ENCODE assay signal across 10 cellular contexts in the genomic region with DNA sequence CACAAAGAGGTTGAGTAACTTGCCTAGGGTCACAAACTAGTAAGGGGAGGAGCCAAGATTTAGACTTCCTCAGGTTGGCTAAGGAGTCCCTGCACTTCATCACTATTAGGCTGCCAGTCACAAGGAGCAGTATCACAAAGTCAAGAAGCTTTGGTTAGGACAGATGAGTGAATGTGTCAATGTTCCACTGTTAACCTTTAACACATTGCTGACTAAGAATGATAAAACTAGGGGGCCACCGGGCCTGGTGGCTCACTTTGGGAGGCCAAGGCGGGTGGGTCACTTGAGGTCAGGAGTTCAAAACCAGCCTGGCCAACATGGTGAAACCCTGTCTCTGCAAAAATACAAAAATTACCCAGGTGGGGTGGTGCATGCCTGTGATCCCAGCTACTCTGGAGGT. TPM values are rescaled to one million over a fixed set of nuclear protein-coding genes. Genes with fewer than 3 reads are reported as not detected.
DNase-seq lines count a peak whose midpoint lies in the region; ATAC-seq and TF ChIP-seq lines count a peak whose summit lies in the region.
"Had no signal": no experiment of that assay in that cellular context is flagged by ENCODE, and none has a peak within 500 bp of the region (broad histone marks: within the 10 kb centered on the region; RNA-seq: fewer than 3 reads in every experiment).

No MANE protein-coding gene starts in this region.

- peak; percentile 54 for DNase-seq in activated CD4-positive, alpha-beta T cell treated with anti-CD3 and anti-CD28 coated beads for 48 hours
- no peak for DNase-seq in activated CD4-positive, alpha-beta T cell treated with anti-CD3 and anti-CD28 coated beads for 1 hour
- DNase-seq in renal cortical epithelial cell (ENCODE audit: low read depth) (peak; percentile 16), osteoblast (ENCODE audit: insufficient read length, low spot score, missing footprints) (no peak), DMS79 treated with DMSO at 0.1 percent for 48 hours (lab: John Stamatoyannopoulos, UW) (no peak), AG20443 (ENCODE audit: low spot score) (no peak)
- DNase-seq: transverse colon had no signal

- TF ChIP-seq CTCF in osteoblast (IDR thresholded peaks at IDR 0.05; ENCODE audit: extremely low read depth, low read depth, low read length), result no peak

- no peaks in the 10 kb centered on the region for H3K36me3 ChIP-seq in osteoblast (ENCODE audit: insufficient read depth, low read length)
- H3K36me3 ChIP-seq: transverse colon had no signal

- ATAC-seq in GM21737 (IDR thresholded peaks at IDR 0.05; ENCODE audit: unreplicated experiment) (peak; percentile 87), HG03558 (IDR thresholded peaks at IDR 0.05; ENCODE audit: extremely low read depth, unreplicated experiment) (peak; percentile 86)
- ATAC-seq: Right ventricle myocardium inferior had no signal

- no peaks in the 10 kb centered on the region for H3K4me1 ChIP-seq in osteoblast (ENCODE audit: insufficient read depth, low read length)

- no peak overlapping the region for H3K4me2 ChIP-seq in osteoblast (ENCODE audit: insufficient read depth, low read length)

- no peak overlapping the region for H2AFZ ChIP-seq in osteoblast (ENCODE audit: low read length)

- H4K20me1 ChIP-seq in osteoblast (ENCODE audit: insufficient read depth, low read length), result peaks cover 5% of the 10 kb centered on the region

- no peak overlapping the region for H3K27ac ChIP-seq in osteoblast (ENCODE audit: low read depth, low read length)
- H3K27ac ChIP-seq: transverse colon had no signal

- H3K79me2 ChIP-seq in osteoblast (ENCODE audit: insufficient read depth, low read length), result peaks cover 16% of the 10 kb centered on the region

- no peaks in the 10 kb centered on the region for H3K27me3 ChIP-seq in osteoblast (ENCODE audit: insufficient read depth, low read length)
- H3K27me3 ChIP-seq: transverse colon had no signal

- no peak overlapping the region for H3K4me3 ChIP-seq in osteoblast (ENCODE audit: insufficient read depth, low read length)
- H3K4me3 ChIP-seq: transverse colon had no signal

- H3K9me3 ChIP-seq in osteoblast (ENCODE audit: low read depth, low read length), result no peaks in the 10 kb centered on the region
- H3K9me3 ChIP-seq: transverse colon had no signal

RNA-seq across cellular contexts. Expression of a gene that starts 32.0 kb away (rescaled TPM):
- total RNA-seq in renal cortical epithelial cell, result 245 and 332 TPM in 2 replicates
- total RNA-seq in osteoblast, result 89.3 and 91.9 TPM in 2 replicates

Comparison
In these comparisons a context has a peak if more than half of its experiments do, and no peak if none do; other contexts are left out.
1. DNase-seq: peak in activated CD4-positive, alpha-beta T cell treated with anti-CD3 and anti-CD28 coated beads for 48 hours (single experiment) and renal cortical epithelial cell (single experiment); none in activated CD4-positive, alpha-beta T cell treated with anti-CD3 and anti-CD28 coated beads for 1 hour (single experiment), osteoblast (single experiment), DMS79 treated with DMSO at 0.1 percent for 48 hours (single experiment) and AG20443 (single experiment).